8 cellular contexts compared by ENCODE assay signal in genomic region chr1:15261155-15262002, GRCh38. TPM values are rescaled to one million over a fixed set of nuclear protein-coding genes. Genes with fewer than 3 reads are reported as not detected.
DNase-seq lines count a peak whose midpoint lies in the region; ATAC-seq, FAIRE-seq and TF ChIP-seq lines count a peak whose summit lies in the region.

No MANE protein-coding gene starts in this region.

- DNase-seq in CD4-positive, CD25-positive, alpha-beta regulatory T cell = no peak
- DNase-seq in MG63 = peak; percentile 67
- DNase-seq in cardiac fibroblast (ENCODE audit: low read depth in 2 of 2) = peak; percentile 22 to 36
- no peak for DNase-seq in AG08396 (ENCODE audit: low spot score)
- no peak for DNase-seq in GM19239 (ENCODE audit: insufficient read length, low spot score)

- H3K27ac Mint-ChIP-seq in CD4-positive, CD25-positive, alpha-beta regulatory T cell = peak overlapping the region in 1 of 3 donors; percentile 49

- H3K4me1 Mint-ChIP-seq in CD4-positive, CD25-positive, alpha-beta regulatory T cell = peaks cover 0 to 15% (median 4%) of the 10 kb centered on the region in 4 donors

- H3K27ac ChIP-seq in CD4-positive, CD25-positive, alpha-beta regulatory T cell (ENCODE audit: insufficient read depth, low read length, poor library complexity, severe bottlenecking) = no peak overlapping the region

- ATAC-seq in CD4-positive, CD25-positive, alpha-beta regulatory T cell (ENCODE audit: low read depth in 2 of 2) = peak; percentile 50 to 65
- ATAC-seq in HG03280 (IDR thresholded peaks at IDR 0.05; ENCODE audit: unreplicated experiment) = no peak
- ATAC-seq in HG03469 (IDR thresholded peaks at IDR 0.05; ENCODE audit: unreplicated experiment) = no peak

- no peak overlapping the region for H3K4me3 ChIP-seq in CD4-positive, CD25-positive, alpha-beta regulatory T cell (ENCODE audit: low read depth, low read length)
- H3K4me3 ChIP-seq in MG63 (no peak overlapping the region), cardiac fibroblast (replicated peaks in 1 of 2; ENCODE audit: low read depth in 2 of 2, low read length in 2 of 2) (peak overlapping the region in 1 of 2 donors; percentile 8), mucosa of stomach (ENCODE audit: low read length) (no peak overlapping the region)

- no peak for FAIRE-seq in GM19239 (lab: Jason Lieb, UNC)

- peak overlapping the region in 1 of 4 donors; percentile 29 for H3K4me3 Mint-ChIP-seq in CD4-positive, CD25-positive, alpha-beta regulatory T cell

- H3K27me3 ChIP-seq in CD4-positive, CD25-positive, alpha-beta regulatory T cell (ENCODE audit: control insufficient read depth, insufficient read depth, low read length) = peaks cover 13% of the 10 kb centered on the region
- H3K27me3 ChIP-seq in MG63 (0 out of 2 replicates have a peak, but pooled peaks cover 7% of the 10 kb centered on the region), mucosa of stomach (ENCODE audit: control insufficient read depth, insufficient read depth, low read length) (no peaks in the 10 kb centered on the region)

- no peaks in the 10 kb centered on the region for H3K36me3 Mint-ChIP-seq in CD4-positive, CD25-positive, alpha-beta regulatory T cell

- peak overlapping the region; percentile 26 for H3K9ac ChIP-seq in mucosa of stomach (ENCODE audit: low read length)

- no peaks in the 10 kb centered on the region for H3K4me1 ChIP-seq in CD4-positive, CD25-positive, alpha-beta regulatory T cell (ENCODE audit: control insufficient read depth, insufficient read depth, low read length, poor library complexity, severe bottlenecking)
- H3K4me1 ChIP-seq in mucosa of stomach (ENCODE audit: control insufficient read depth, insufficient read depth, low read length) = peaks cover 19% of the 10 kb centered on the region

- no peaks in the 10 kb centered on the region for H3K36me3 ChIP-seq in CD4-positive, CD25-positive, alpha-beta regulatory T cell (ENCODE audit: control insufficient read depth, insufficient read depth, low read length)
- H3K36me3 ChIP-seq in MG63 (no peaks in the 10 kb centered on the region), mucosa of stomach (ENCODE audit: control insufficient read depth, insufficient read depth, low read length) (no peaks in the 10 kb centered on the region)

- peaks cover 0 to 9% of the 10 kb centered on the region in 2 experiments for H3K9me3 ChIP-seq in CD4-positive, CD25-positive, alpha-beta regulatory T cell (ENCODE audit: control insufficient read depth in 2 of 2, low read length in 2 of 2)
- peaks cover 1% of the 10 kb centered on the region; the same call in 1 of the 2 replicates for H3K9me3 ChIP-seq in MG63
- no peaks in the 10 kb centered on the region for H3K9me3 ChIP-seq in mucosa of stomach (ENCODE audit: control insufficient read depth, low read length)

- peaks cover 37% of the 10 kb centered on the region for H3K27me3 Mint-ChIP-seq in CD4-positive, CD25-positive, alpha-beta regulatory T cell

- peaks cover 0 to 8% (median 4%) of the 10 kb centered on the region in 7 donors for H3K9me3 Mint-ChIP-seq in CD4-positive, CD25-positive, alpha-beta regulatory T cell

- TF ChIP-seq CTCF in cardiac fibroblast (IDR thresholded peaks at IDR 0.05; ENCODE audit: low read depth, low read length) = no peak

RNA-seq across cellular contexts. Expression of gene FHAD1, which starts 14.4 kb away (rescaled TPM):
- not detected for total RNA-seq in CD4-positive, CD25-positive, alpha-beta regulatory T cell
- polyA plus RNA-seq in CD4-positive, CD25-positive, alpha-beta regulatory T cell = not detected
- total RNA-seq in MG63 (2014; rRNA removed; shearing (Covaris generic); ENCODE audit: low replicate concordance) = 0.33 and 1.1 TPM in 2 replicates

Comparison
In these comparisons a context has a peak if more than half of its experiments do, and no peak if none do; other contexts are left out.
1. ATAC-seq: peak in CD4-positive, CD25-positive, alpha-beta regulatory T cell (2 of 2); none in HG03280 (single experiment) and HG03469 (single experiment).
2. DNase-seq: peak in MG63 (single experiment) and cardiac fibroblast (2 of 2); none in CD4-positive, CD25-positive, alpha-beta regulatory T cell (0 of 3), AG08396 (single experiment) and GM19239 (single experiment).